1 cellular context compared by ENCODE assay signal in genomic region chr14:103084021-103084919, GRCh38.
A peak's percentile ranks its signal among the peaks of the same experiment; 100 is the strongest.
TF ChIP-seq lines count a peak whose summit lies in the region.

Gene LBHD2 (plus strand): TSS chr14:103084210. CDS start chr14:103086013, 1,803 bp downstream.

TF ChIP-seq in HepG2, 621 proteins besides CTCF, POLR2A, EP300 and RAD21 (continued from another document):
- TF ChIP-seq, protein P1, sequence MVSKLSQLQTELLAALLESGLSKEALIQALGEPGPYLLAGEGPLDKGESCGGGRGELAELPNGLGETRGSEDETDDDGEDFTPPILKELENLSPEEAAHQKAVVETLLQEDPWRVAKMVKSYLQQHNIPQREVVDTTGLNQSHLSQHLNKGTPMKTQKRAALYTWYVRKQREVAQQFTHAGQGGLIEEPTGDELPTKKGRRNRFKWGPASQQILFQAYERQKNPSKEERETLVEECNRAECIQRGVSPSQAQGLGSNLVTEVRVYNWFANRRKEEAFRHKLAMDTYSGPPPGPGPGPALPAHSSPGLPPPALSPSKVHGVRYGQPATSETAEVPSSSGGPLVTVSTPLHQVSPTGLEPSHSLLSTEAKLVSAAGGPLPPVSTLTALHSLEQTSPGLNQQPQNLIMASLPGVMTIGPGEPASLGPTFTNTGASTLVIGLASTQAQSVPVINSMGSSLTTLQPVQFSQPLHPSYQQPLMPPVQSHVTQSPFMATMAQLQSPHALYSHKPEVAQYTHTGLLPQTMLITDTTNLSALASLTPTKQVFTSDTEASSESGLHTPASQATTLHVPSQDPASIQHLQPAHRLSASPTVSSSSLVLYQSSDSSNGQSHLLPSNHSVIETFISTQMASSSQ (IDR thresholded peaks at IDR 0.05; ENCODE audit: low read depth): no peak
- TF ChIP-seq, protein P1 (CRISPR knock-in tag; IDR thresholded peaks at IDR 0.05; ENCODE audit: borderline replicate concordance): no peak
- TF ChIP-seq MTA1 (CRISPR knock-in tag; IDR thresholded peaks at IDR 0.05; ENCODE audit: borderline replicate concordance) (peak; percentile 64; the same call in 1 of the 2 replicates), MLX (CRISPR knock-in tag; IDR thresholded peaks at IDR 0.05) (no peak), UBTF (CRISPR knock-in tag; IDR thresholded peaks at IDR 0.05) (peak; percentile 50; the same call in 1 of the 2 replicates), DR1 (CRISPR knock-in tag; IDR thresholded peaks at IDR 0.05) (no peak), SP4 (CRISPR knock-in tag; IDR thresholded peaks at IDR 0.05) (no peak), ATAD3A (CRISPR knock-in tag; IDR thresholded peaks at IDR 0.05) (no peak), ZBTB44 (CRISPR knock-in tag; IDR thresholded peaks at IDR 0.05) (no peak), ZNF713 (CRISPR knock-in tag; IDR thresholded peaks at IDR 0.05) (no peak), ZNF790 (CRISPR knock-in tag; IDR thresholded peaks at IDR 0.05; ENCODE audit: borderline replicate concordance) (0 out of 2 replicates have a peak, but pooled peaks have one; percentile 37), CHCHD3 (CRISPR knock-in tag; IDR thresholded peaks at IDR 0.05) (0 out of 2 replicates have a peak, but pooled peaks have one; percentile 32)
- TF ChIP-seq, protein P2, sequence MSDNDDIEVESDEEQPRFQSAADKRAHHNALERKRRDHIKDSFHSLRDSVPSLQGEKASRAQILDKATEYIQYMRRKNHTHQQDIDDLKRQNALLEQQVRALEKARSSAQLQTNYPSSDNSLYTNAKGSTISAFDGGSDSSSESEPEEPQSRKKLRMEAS (IDR thresholded peaks at IDR 0.05): peak; percentile 26; the same call in 1 of the 2 replicates
- TF ChIP-seq, protein P3, sequence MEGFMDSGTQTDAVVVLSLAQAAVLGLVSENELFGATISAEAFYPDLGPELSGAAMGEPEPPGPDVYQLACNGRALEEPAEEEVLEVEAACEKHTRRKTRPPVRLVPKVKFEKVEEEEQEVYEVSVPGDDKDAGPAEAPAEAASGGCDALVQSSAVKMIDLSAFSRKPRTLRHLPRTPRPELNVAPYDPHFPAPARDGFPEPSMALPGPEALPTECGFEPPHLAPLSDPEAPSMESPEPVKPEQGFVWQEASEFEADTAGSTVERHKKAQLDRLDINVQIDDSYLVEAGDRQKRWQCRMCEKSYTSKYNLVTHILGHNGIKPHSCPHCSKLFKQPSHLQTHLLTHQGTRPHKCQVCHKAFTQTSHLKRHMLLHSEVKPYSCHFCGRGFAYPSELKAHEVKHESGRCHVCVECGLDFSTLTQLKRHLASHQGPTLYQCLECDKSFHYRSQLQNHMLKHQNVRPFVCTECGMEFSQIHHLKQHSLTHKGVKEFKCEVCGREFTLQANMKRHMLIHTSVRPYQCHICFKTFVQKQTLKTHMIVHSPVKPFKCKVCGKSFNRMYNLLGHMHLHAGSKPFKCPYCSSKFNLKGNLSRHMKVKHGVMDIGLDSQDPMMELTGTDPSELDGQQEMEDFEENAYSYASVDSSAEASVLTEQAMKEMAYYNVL (CRISPR knock-in tag; IDR thresholded peaks at IDR 0.05; ENCODE audit: borderline replicate concordance): no peak
- TF ChIP-seq, protein P4, sequence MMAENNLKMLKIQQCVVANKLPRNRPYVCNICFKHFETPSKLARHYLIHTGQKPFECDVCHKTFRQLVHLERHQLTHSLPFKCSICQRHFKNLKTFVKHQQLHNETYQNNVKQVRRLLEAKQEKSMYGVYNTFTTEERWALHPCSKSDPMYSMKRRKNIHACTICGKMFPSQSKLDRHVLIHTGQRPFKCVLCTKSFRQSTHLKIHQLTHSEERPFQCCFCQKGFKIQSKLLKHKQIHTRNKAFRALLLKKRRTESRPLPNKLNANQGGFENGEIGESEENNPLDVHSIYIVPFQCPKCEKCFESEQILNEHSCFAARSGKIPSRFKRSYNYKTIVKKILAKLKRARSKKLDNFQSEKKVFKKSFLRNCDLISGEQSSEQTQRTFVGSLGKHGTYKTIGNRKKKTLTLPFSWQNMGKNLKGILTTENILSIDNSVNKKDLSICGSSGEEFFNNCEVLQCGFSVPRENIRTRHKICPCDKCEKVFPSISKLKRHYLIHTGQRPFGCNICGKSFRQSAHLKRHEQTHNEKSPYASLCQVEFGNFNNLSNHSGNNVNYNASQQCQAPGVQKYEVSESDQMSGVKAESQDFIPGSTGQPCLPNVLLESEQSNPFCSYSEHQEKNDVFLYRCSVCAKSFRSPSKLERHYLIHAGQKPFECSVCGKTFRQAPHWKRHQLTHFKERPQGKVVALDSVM (CRISPR knock-in tag; IDR thresholded peaks at IDR 0.05): peak; percentile 49; the same call in 1 of the 2 replicates
- TF ChIP-seq, protein P5, sequence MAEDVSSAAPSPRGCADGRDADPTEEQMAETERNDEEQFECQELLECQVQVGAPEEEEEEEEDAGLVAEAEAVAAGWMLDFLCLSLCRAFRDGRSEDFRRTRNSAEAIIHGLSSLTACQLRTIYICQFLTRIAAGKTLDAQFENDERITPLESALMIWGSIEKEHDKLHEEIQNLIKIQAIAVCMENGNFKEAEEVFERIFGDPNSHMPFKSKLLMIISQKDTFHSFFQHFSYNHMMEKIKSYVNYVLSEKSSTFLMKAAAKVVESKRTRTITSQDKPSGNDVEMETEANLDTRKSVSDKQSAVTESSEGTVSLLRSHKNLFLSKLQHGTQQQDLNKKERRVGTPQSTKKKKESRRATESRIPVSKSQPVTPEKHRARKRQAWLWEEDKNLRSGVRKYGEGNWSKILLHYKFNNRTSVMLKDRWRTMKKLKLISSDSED (CRISPR knock-in tag; IDR thresholded peaks at IDR 0.05): no peak
- TF ChIP-seq, protein P6, sequence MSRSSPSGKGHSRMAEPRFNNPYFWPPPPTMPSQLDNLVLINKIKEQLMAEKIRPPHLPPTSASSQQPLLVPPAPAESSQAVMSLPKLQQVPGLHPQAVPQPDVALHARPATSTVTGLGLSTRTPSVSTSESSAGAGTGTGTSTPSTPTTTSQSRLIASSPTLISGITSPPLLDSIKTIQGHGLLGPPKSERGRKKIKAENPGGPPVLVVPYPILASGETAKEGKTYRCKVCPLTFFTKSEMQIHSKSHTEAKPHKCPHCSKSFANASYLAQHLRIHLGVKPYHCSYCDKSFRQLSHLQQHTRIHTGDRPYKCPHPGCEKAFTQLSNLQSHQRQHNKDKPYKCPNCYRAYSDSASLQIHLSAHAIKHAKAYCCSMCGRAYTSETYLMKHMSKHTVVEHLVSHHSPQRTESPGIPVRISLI (CRISPR knock-in tag; IDR thresholded peaks at IDR 0.05; ENCODE audit: borderline replicate concordance): no peak
- TF ChIP-seq, protein P7, sequence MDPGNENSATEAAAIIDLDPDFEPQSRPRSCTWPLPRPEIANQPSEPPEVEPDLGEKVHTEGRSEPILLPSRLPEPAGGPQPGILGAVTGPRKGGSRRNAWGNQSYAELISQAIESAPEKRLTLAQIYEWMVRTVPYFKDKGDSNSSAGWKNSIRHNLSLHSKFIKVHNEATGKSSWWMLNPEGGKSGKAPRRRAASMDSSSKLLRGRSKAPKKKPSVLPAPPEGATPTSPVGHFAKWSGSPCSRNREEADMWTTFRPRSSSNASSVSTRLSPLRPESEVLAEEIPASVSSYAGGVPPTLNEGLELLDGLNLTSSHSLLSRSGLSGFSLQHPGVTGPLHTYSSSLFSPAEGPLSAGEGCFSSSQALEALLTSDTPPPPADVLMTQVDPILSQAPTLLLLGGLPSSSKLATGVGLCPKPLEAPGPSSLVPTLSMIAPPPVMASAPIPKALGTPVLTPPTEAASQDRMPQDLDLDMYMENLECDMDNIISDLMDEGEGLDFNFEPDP (CRISPR knock-in tag; conservative IDR thresholded peaks at IDR 0.05): no peak
TF ChIP-seq in HepG2: peak in this region for 26.
